Comparison of ENCODE assay signal across 8 cellular contexts in genomic region chr17:82273327-82274133, GRCh38. TPM values are rescaled to one million over a fixed set of nuclear protein-coding genes. Genes with fewer than 3 reads are reported as not detected.
DNase-seq lines count a peak whose midpoint lies in the region; FAIRE-seq lines count a peak whose summit lies in the region.

CSNK1D (minus strand) TSS chr17:82273700; CDS start chr17:82273381, 319 bp downstream.

- peaks cover 8 to 17% of the 10 kb centered on the region in 2 donors for H3K4me1 ChIP-seq in neuronal stem cell (ENCODE audit: control insufficient read depth in 2 of 2, insufficient read depth in 1 of 2, low read depth in 1 of 2, low read length in 2 of 2)
- H3K4me1 ChIP-seq in subcutaneous abdominal adipose tissue (ENCODE audit: control insufficient read depth in 5 of 5, insufficient read depth in 5 of 5, low read length in 5 of 5) = peaks cover 9 to 51% (median 50%) of the 10 kb centered on the region in 5 donors

- peak within 1 kb of the TSS; percentile 44 for H3K23ac ChIP-seq in neuronal stem cell (ENCODE audit: low read depth, low read length, poor library complexity)

- H2AFZ ChIP-seq in neuronal stem cell (ENCODE audit: low read length) = peak within 1 kb of the TSS; percentile 97

- H3K4me2 ChIP-seq in neuronal stem cell (ENCODE audit: insufficient read depth, low read length, poor library complexity, severe bottlenecking) = peak within 1 kb of the TSS; percentile 94

- DNase-seq in ELR (ENCODE audit: low read depth) (peak; percentile 92), HCEC 1CT (peak; percentile 82), NAMALWA (ENCODE audit: low spot score) (peak; percentile 86), SK-N-MC (ENCODE audit: low read depth, low spot score) (peak; percentile 22), frontal cortex (ENCODE audit: low spot score in 2 of 2) (peak; percentile 98), neuronal stem cell (ENCODE audit: low spot score) (peak; percentile 93)
- peak; percentile 93 for DNase-seq in activated naive CD4-positive, alpha-beta T cell treated with Interleukin-2 at 50 U/mL for 16 hours

- H3K36me3 ChIP-seq in SK-N-MC (ENCODE audit: insufficient read depth, low read length) (peaks cover 36% of the 10 kb centered on the region), neuronal stem cell (replicated peaks in 1 of 2; ENCODE audit: control insufficient read depth in 2 of 2, insufficient read depth in 2 of 2, low read length in 2 of 2) (peaks cover 20 to 40% of the 10 kb centered on the region in 2 donors), subcutaneous abdominal adipose tissue (ENCODE audit: control insufficient read depth in 5 of 5, insufficient read depth in 5 of 5, low read length in 5 of 5) (peaks cover 0 to 34% (median 24%) of the 10 kb centered on the region in 5 donors)

- H2AK5ac ChIP-seq in neuronal stem cell (ENCODE audit: low read depth, low read length) = peak within 1 kb of the TSS; percentile 89

- no peaks in the 10 kb centered on the region for H3K9me3 ChIP-seq in SK-N-MC (ENCODE audit: low read depth, low read length)
- H3K9me3 ChIP-seq in neuronal stem cell (replicated peaks in 1 of 2; ENCODE audit: control insufficient read depth in 2 of 2, insufficient read depth in 1 of 2, low read depth in 1 of 2, low read length in 2 of 2) = no peaks in the 10 kb centered on the region
- H3K9me3 ChIP-seq in subcutaneous abdominal adipose tissue (ENCODE audit: control insufficient read depth in 5 of 5, low read length in 5 of 5) = no peaks in the 10 kb centered on the region

- H4K91ac ChIP-seq in neuronal stem cell (ENCODE audit: low read depth, low read length, poor library complexity) = peak within 1 kb of the TSS; percentile 73

- H3K4ac ChIP-seq in neuronal stem cell (ENCODE audit: low read length) = no peak within 1 kb of the TSS

- WGBS in neuronal stem cell (ENCODE audit: extremely low coverage in 2 of 2, insufficient read length in 2 of 2, insufficient replicate concordance in 1 of 2), 2 donors = no CpG with 5 or more reads among the region's 80 CpGs

- H3K27ac ChIP-seq in SK-N-MC (peak within 1 kb of the TSS; percentile 97), neuronal stem cell (replicated peaks; ENCODE audit: low read length) (peak within 1 kb of the TSS; percentile 90), subcutaneous abdominal adipose tissue (ENCODE audit: low read depth, low read length) (peak within 1 kb of the TSS; percentile 90)

- FAIRE-seq in frontal cortex (lab: Jason Lieb, UNC) = no peak

- peak within 1 kb of the TSS; percentile 92 for H3K14ac ChIP-seq in neuronal stem cell (ENCODE audit: low read length)

- H4K8ac ChIP-seq in neuronal stem cell (ENCODE audit: low read depth, low read length) = no peak within 1 kb of the TSS

- H3K9ac ChIP-seq in SK-N-MC (ENCODE audit: insufficient read length) = peak within 1 kb of the TSS; percentile 98
- H3K9ac ChIP-seq in neuronal stem cell (ENCODE audit: low read depth, low read length, poor library complexity) = peak within 1 kb of the TSS; percentile 79
- peak within 1 kb of the TSS; percentile 71 to 82 (median 75) for H3K9ac ChIP-seq in subcutaneous abdominal adipose tissue (ENCODE audit: low read length in 5 of 5)

- peak within 1 kb of the TSS; percentile 8 for H2BK12ac ChIP-seq in neuronal stem cell (ENCODE audit: low read length)

- H2BK5ac ChIP-seq in neuronal stem cell (ENCODE audit: low read length) = peak within 1 kb of the TSS; percentile 99

- peak within 1 kb of the TSS; percentile 66 for H2BK120ac ChIP-seq in neuronal stem cell (ENCODE audit: low read depth, low read length)

- H3K27me3 ChIP-seq in neuronal stem cell (ENCODE audit: control insufficient read depth in 3 of 3, insufficient read depth in 3 of 3, low read depth in 1 of 3, low read length in 3 of 3) = no peaks in the 10 kb centered on the region
- H3K27me3 ChIP-seq in subcutaneous abdominal adipose tissue (ENCODE audit: control insufficient read depth in 5 of 5, insufficient read depth in 4 of 5, low read length in 5 of 5) = no peaks in the 10 kb centered on the region

- H3K18ac ChIP-seq in neuronal stem cell (ENCODE audit: low read length) = peak within 1 kb of the TSS; percentile 98

- H3K4me3 ChIP-seq in SK-N-MC (peak within 1 kb of the TSS; percentile 90), neuronal stem cell (ENCODE audit: low read length in 2 of 2) (peak within 1 kb of the TSS; percentile 68 to 93), subcutaneous abdominal adipose tissue (ENCODE audit: low read depth in 1 of 5, low read length in 5 of 5) (peak within 1 kb of the TSS; percentile 63 to 80 (median 77))

- H3K79me1 ChIP-seq in neuronal stem cell (ENCODE audit: low read depth, low read length) = peaks cover 6% of the 10 kb centered on the region

- peak within 1 kb of the TSS; percentile 65 for H2BK15ac ChIP-seq in neuronal stem cell (ENCODE audit: low read length)

RNA-seq across cellular contexts. Expression of gene CSNK1D, which starts in this region (rescaled TPM):
- total RNA-seq in frontal cortex = 22.8 TPM
- polyA plus RNA-seq in neuronal stem cell (2013, experiment 1 of 2) = 70.3 TPM
- 72.1 TPM for polyA plus RNA-seq in neuronal stem cell (2013, experiment 2 of 2)

Comparison
In these comparisons a context has a peak if more than half of its experiments do, and no peak if none do; other contexts are left out.
1. Peak in every context shown above with its lines: DNase-seq, H3K4me3 ChIP-seq and H3K27ac ChIP-seq.
2. DNase-seq: peak in every context shown above with its lines; median percentile 98 in frontal cortex; 93 in activated naive CD4-positive, alpha-beta T cell treated with Interleukin-2 at 50 U/mL for 16 hours; 93 in neuronal stem cell; 92 in ELR; 86 in NAMALWA; 82 in HCEC 1CT; 22 in SK-N-MC.